Comparison of ENCODE assay signal across 9 cellular contexts in genomic region chr2:7725132-7725849, GRCh38.
DNase-seq lines count a peak whose midpoint lies in the region; ATAC-seq and TF ChIP-seq lines count a peak whose summit lies in the region.
"Had no signal": no experiment of that assay in that cellular context is flagged by ENCODE, and none has a peak within 500 bp of the region (broad histone marks: within the 10 kb centered on the region; RNA-seq: fewer than 3 reads in every experiment).

No MANE protein-coding gene starts in this region.

- no peaks in the 10 kb centered on the region for H3K27me3 Mint-ChIP-seq in activated T-cell treated with anti-CD3 and anti-CD28 coated beads, Interleukin-2, amount 50 U/mL, for 72 hours (ENCODE audit: low read depth)
- no peaks in the 10 kb centered on the region for H3K27me3 Mint-ChIP-seq in stimulated activated naive CD8-positive, alpha-beta T cell treated with anti-CD3 and anti-CD28 coated beads, Interleukin-15, amount 100 ng/mL, for 72 hours
- no peaks in the 10 kb centered on the region for H3K27me3 Mint-ChIP-seq in type B pancreatic cell

- H3K9ac ChIP-seq in SK-N-MC (ENCODE audit: insufficient read length), result peak overlapping the region; percentile 8

- H3K27ac ChIP-seq in SK-N-MC (peak overlapping the region; percentile 22; the same call in 1 of the 2 replicates), psoas muscle (no peak overlapping the region)

- no peaks in the 10 kb centered on the region for H3K4me1 ChIP-seq in psoas muscle

- no peaks in the 10 kb centered on the region for H3K9me3 Mint-ChIP-seq in activated T-cell treated with anti-CD3 and anti-CD28 coated beads, Interleukin-2, amount 50 U/mL, for 72 hours
- H3K9me3 Mint-ChIP-seq in stimulated activated naive CD8-positive, alpha-beta T cell treated with anti-CD3 and anti-CD28 coated beads, Interleukin-15, amount 100 ng/mL, for 72 hours, result peaks cover 0 to 4% of the 10 kb centered on the region in 2 donors
- no peaks in the 10 kb centered on the region for H3K9me3 Mint-ChIP-seq in type B pancreatic cell

- TF ChIP-seq CTCF in type B pancreatic cell (conservative IDR thresholded peaks at IDR 0.05), result no peak
- TF ChIP-seq CTCF in psoas muscle (IDR thresholded peaks at IDR 0.05), result no peak

- H3K9me3 ChIP-seq in SK-N-MC (ENCODE audit: low read depth, low read length), result no peaks in the 10 kb centered on the region
- no peaks in the 10 kb centered on the region for H3K9me3 ChIP-seq in psoas muscle

- intact Hi-C loops in psoas muscle (cut with DNase I), result no loop called here

- peaks cover 26 to 27% of the 10 kb centered on the region in 2 donors for H3K36me3 Mint-ChIP-seq in activated T-cell treated with anti-CD3 and anti-CD28 coated beads, Interleukin-2, amount 50 U/mL, for 72 hours (ENCODE audit: insufficient read depth in 2 of 2)
- no peaks in the 10 kb centered on the region for H3K36me3 Mint-ChIP-seq in type B pancreatic cell

- H3K4me3 Mint-ChIP-seq in activated T-cell treated with anti-CD3 and anti-CD28 coated beads, Interleukin-2, amount 50 U/mL, for 72 hours, result peak overlapping the region; percentile 64 to 92
- peak overlapping the region; percentile 74 to 89 for H3K4me3 Mint-ChIP-seq in stimulated activated naive CD8-positive, alpha-beta T cell treated with anti-CD3 and anti-CD28 coated beads, Interleukin-15, amount 100 ng/mL, for 72 hours
- H3K4me3 Mint-ChIP-seq in type B pancreatic cell, result no peak overlapping the region

- H3K4me3 ChIP-seq in SK-N-MC (peak overlapping the region; percentile 6; the same call in 1 of the 2 replicates), psoas muscle (no peak overlapping the region)

- H3K4me1 Mint-ChIP-seq in activated T-cell treated with anti-CD3 and anti-CD28 coated beads, Interleukin-2, amount 50 U/mL, for 72 hours (ENCODE audit: low read depth), result peaks cover 57% of the 10 kb centered on the region
- H3K4me1 Mint-ChIP-seq in stimulated activated naive CD8-positive, alpha-beta T cell treated with anti-CD3 and anti-CD28 coated beads, Interleukin-15, amount 100 ng/mL, for 72 hours, result peaks cover 30% of the 10 kb centered on the region
- peaks cover 26% of the 10 kb centered on the region for H3K4me1 Mint-ChIP-seq in type B pancreatic cell (ENCODE audit: unreplicated experiment)

- DNase-seq in activated T-cell treated with anti-CD3 and anti-CD28 coated beads, Interleukin-2, amount 50 U/mL, for 72 hours, result peak; percentile 40 to 56
- DNase-seq in activated T-cell treated with anti-CD3 and anti-CD28 coated beads for 4 hours (no peak), SK-N-MC (ENCODE audit: low read depth, low spot score) (no peak), fibroblast of peridontal ligament (ENCODE audit: extremely low read depth) (peak; percentile 26), type B pancreatic cell (ENCODE audit: extremely low spot score, unreplicated experiment) (no peak), psoas muscle (no peak)
- DNase-seq in stimulated activated naive CD8-positive, alpha-beta T cell treated with anti-CD3 and anti-CD28 coated beads, Interleukin-15, amount 100 ng/mL, for 72 hours, result peak; percentile 33 to 67
- DNase-seq: NCI-H187 treated with DMSO at 0.1 percent for 48 hours had no signal

- no peaks in the 10 kb centered on the region for H3K27me3 ChIP-seq in psoas muscle (ENCODE audit: insufficient read depth in 3 of 3, low read length in 2 of 3)

- ATAC-seq in activated T-cell treated with anti-CD3 and anti-CD28 coated beads, Interleukin-2, amount 50 U/mL, for 72 hours (replicated peaks in 1 of 2), result peak; percentile 87 to 91
- ATAC-seq in stimulated activated naive CD8-positive, alpha-beta T cell treated with anti-CD3 and anti-CD28 coated beads, Interleukin-15, amount 100 ng/mL, for 72 hours, result peak; percentile 88
- no peak for ATAC-seq in HG03139 (IDR thresholded peaks at IDR 0.05; ENCODE audit: unreplicated experiment)
- ATAC-seq in psoas muscle, result no peak

- 43 to 46% (median 44%) methylated on average over 10 of the region's 10 CpGs for WGBS in psoas muscle, 3 donors

- H3K36me3 ChIP-seq in SK-N-MC (ENCODE audit: insufficient read depth, low read length) (no peaks in the 10 kb centered on the region), psoas muscle (ENCODE audit: insufficient read depth in 1 of 2, low read depth in 1 of 2) (no peaks in the 10 kb centered on the region)

- peak overlapping the region; percentile 93 for H3K27ac Mint-ChIP-seq in activated T-cell treated with anti-CD3 and anti-CD28 coated beads, Interleukin-2, amount 50 U/mL, for 72 hours
- peak overlapping the region; percentile 94 to 99 for H3K27ac Mint-ChIP-seq in stimulated activated naive CD8-positive, alpha-beta T cell treated with anti-CD3 and anti-CD28 coated beads, Interleukin-15, amount 100 ng/mL, for 72 hours
- no peak overlapping the region for H3K27ac Mint-ChIP-seq in type B pancreatic cell

Comparison
In these comparisons a context has a peak if more than half of its experiments do, and no peak if none do; other contexts are left out.
1. DNase-seq: peak in activated T-cell treated with anti-CD3 and anti-CD28 coated beads, Interleukin-2, amount 50 U/mL, for 72 hours (2 of 2), fibroblast of peridontal ligament (single experiment) and stimulated activated naive CD8-positive, alpha-beta T cell treated with anti-CD3 and anti-CD28 coated beads, Interleukin-15, amount 100 ng/mL, for 72 hours (2 of 2); none in activated T-cell treated with anti-CD3 and anti-CD28 coated beads for 4 hours (single experiment), SK-N-MC (single experiment), type B pancreatic cell (single experiment) and psoas muscle (0 of 2).
2. ATAC-seq: peak in activated T-cell treated with anti-CD3 and anti-CD28 coated beads, Interleukin-2, amount 50 U/mL, for 72 hours (2 of 2) and stimulated activated naive CD8-positive, alpha-beta T cell treated with anti-CD3 and anti-CD28 coated beads, Interleukin-15, amount 100 ng/mL, for 72 hours (single experiment); none in HG03139 (single experiment) and psoas muscle (0 of 4).